In the genomic region with DNA sequence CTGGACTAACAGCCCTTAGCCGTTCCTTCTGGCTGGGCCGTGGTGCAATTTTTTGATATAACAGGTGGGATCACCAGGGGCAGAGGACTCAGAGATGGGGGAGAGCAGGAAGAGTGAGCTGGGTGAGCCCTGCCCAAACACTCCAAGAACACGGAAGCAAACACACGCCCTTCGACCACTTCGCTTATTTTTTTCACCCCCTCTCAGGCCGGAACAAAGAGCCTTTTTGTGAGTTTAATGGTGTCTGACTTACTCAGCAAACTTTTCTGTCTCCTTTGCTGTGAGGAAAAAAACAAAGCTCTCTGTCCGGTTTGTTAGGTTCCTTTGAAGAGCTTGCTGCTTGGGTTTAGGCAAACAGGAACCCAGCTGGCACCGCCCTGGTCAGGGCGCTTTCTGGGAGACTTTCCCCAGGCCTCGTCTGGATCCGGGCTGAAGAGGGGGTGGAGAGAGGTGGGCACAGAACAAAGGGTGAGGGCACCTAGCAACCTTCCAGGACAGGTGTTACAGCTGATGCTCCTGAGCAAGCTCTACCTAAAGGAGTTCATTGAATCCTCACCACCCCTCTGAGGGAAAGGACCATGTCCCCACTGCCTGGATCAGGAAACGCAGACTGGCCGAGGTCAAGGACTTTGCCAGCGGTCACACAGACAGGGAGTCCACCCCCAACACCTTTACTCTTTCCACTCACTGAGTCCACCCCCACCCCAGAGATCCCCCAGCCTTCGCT, we compare ENCODE assay signal across 1 cellular context.
A peak's percentile ranks its signal among the peaks of the same experiment; 100 is the strongest.
TF ChIP-seq lines count a peak whose summit lies in the region.

No MANE protein-coding gene starts in this region.

TF ChIP-seq in HepG2, 621 proteins besides CTCF, POLR2A, EP300 and RAD21 (continued from another document and continues in another):
- TF ChIP-seq, protein P1, sequence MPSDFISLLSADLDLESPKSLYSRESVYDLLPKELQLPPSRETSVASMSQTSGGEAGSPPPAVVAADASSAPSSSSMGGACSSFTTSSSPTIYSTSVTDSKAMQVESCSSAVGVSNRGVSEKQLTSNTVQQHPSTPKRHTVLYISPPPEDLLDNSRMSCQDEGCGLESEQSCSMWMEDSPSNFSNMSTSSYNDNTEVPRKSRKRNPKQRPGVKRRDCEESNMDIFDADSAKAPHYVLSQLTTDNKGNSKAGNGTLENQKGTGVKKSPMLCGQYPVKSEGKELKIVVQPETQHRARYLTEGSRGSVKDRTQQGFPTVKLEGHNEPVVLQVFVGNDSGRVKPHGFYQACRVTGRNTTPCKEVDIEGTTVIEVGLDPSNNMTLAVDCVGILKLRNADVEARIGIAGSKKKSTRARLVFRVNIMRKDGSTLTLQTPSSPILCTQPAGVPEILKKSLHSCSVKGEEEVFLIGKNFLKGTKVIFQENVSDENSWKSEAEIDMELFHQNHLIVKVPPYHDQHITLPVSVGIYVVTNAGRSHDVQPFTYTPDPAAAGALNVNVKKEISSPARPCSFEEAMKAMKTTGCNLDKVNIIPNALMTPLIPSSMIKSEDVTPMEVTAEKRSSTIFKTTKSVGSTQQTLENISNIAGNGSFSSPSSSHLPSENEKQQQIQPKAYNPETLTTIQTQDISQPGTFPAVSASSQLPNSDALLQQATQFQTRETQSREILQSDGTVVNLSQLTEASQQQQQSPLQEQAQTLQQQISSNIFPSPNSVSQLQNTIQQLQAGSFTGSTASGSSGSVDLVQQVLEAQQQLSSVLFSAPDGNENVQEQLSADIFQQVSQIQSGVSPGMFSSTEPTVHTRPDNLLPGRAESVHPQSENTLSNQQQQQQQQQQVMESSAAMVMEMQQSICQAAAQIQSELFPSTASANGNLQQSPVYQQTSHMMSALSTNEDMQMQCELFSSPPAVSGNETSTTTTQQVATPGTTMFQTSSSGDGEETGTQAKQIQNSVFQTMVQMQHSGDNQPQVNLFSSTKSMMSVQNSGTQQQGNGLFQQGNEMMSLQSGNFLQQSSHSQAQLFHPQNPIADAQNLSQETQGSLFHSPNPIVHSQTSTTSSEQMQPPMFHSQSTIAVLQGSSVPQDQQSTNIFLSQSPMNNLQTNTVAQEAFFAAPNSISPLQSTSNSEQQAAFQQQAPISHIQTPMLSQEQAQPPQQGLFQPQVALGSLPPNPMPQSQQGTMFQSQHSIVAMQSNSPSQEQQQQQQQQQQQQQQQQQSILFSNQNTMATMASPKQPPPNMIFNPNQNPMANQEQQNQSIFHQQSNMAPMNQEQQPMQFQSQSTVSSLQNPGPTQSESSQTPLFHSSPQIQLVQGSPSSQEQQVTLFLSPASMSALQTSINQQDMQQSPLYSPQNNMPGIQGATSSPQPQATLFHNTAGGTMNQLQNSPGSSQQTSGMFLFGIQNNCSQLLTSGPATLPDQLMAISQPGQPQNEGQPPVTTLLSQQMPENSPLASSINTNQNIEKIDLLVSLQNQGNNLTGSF (CRISPR knock-in tag; IDR thresholded peaks at IDR 0.05), result no peak
- no peak; the same call in 1 of the 2 replicates for TF ChIP-seq POLR2AphosphoS5 (IDR thresholded peaks at IDR 0.05; ENCODE audit: low read depth, low read length)
- TF ChIP-seq, protein P2, sequence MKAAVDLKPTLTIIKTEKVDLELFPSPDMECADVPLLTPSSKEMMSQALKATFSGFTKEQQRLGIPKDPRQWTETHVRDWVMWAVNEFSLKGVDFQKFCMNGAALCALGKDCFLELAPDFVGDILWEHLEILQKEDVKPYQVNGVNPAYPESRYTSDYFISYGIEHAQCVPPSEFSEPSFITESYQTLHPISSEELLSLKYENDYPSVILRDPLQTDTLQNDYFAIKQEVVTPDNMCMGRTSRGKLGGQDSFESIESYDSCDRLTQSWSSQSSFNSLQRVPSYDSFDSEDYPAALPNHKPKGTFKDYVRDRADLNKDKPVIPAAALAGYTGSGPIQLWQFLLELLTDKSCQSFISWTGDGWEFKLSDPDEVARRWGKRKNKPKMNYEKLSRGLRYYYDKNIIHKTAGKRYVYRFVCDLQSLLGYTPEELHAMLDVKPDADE (CRISPR knock-in tag; IDR thresholded peaks at IDR 0.05), result no peak
- peak; percentile 8 for TF ChIP-seq XRCC5 (optimal IDR thresholded peaks at IDR 0.05; ENCODE audit: low read length)
- no peak for TF ChIP-seq RAD51 (IDR thresholded peaks at IDR 0.05; ENCODE audit: borderline replicate concordance)
- no peak; the same call in 1 of the 2 replicates for TF ChIP-seq ZNF274 (CRISPR knock-in tag; IDR thresholded peaks at IDR 0.05)
- TF ChIP-seq, protein P3, sequence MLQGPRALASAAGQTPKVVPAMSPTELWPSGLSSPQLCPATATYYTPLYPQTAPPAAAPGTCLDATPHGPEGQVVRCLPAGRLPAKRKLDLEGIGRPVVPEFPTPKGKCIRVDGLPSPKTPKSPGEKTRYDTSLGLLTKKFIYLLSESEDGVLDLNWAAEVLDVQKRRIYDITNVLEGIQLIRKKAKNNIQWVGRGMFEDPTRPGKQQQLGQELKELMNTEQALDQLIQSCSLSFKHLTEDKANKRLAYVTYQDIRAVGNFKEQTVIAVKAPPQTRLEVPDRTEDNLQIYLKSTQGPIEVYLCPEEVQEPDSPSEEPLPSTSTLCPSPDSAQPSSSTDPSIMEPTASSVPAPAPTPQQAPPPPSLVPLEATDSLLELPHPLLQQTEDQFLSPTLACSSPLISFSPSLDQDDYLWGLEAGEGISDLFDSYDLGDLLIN (CRISPR knock-in tag; IDR thresholded peaks at IDR 0.05; ENCODE audit: borderline replicate concordance), result no peak
- TF ChIP-seq, protein P4, sequence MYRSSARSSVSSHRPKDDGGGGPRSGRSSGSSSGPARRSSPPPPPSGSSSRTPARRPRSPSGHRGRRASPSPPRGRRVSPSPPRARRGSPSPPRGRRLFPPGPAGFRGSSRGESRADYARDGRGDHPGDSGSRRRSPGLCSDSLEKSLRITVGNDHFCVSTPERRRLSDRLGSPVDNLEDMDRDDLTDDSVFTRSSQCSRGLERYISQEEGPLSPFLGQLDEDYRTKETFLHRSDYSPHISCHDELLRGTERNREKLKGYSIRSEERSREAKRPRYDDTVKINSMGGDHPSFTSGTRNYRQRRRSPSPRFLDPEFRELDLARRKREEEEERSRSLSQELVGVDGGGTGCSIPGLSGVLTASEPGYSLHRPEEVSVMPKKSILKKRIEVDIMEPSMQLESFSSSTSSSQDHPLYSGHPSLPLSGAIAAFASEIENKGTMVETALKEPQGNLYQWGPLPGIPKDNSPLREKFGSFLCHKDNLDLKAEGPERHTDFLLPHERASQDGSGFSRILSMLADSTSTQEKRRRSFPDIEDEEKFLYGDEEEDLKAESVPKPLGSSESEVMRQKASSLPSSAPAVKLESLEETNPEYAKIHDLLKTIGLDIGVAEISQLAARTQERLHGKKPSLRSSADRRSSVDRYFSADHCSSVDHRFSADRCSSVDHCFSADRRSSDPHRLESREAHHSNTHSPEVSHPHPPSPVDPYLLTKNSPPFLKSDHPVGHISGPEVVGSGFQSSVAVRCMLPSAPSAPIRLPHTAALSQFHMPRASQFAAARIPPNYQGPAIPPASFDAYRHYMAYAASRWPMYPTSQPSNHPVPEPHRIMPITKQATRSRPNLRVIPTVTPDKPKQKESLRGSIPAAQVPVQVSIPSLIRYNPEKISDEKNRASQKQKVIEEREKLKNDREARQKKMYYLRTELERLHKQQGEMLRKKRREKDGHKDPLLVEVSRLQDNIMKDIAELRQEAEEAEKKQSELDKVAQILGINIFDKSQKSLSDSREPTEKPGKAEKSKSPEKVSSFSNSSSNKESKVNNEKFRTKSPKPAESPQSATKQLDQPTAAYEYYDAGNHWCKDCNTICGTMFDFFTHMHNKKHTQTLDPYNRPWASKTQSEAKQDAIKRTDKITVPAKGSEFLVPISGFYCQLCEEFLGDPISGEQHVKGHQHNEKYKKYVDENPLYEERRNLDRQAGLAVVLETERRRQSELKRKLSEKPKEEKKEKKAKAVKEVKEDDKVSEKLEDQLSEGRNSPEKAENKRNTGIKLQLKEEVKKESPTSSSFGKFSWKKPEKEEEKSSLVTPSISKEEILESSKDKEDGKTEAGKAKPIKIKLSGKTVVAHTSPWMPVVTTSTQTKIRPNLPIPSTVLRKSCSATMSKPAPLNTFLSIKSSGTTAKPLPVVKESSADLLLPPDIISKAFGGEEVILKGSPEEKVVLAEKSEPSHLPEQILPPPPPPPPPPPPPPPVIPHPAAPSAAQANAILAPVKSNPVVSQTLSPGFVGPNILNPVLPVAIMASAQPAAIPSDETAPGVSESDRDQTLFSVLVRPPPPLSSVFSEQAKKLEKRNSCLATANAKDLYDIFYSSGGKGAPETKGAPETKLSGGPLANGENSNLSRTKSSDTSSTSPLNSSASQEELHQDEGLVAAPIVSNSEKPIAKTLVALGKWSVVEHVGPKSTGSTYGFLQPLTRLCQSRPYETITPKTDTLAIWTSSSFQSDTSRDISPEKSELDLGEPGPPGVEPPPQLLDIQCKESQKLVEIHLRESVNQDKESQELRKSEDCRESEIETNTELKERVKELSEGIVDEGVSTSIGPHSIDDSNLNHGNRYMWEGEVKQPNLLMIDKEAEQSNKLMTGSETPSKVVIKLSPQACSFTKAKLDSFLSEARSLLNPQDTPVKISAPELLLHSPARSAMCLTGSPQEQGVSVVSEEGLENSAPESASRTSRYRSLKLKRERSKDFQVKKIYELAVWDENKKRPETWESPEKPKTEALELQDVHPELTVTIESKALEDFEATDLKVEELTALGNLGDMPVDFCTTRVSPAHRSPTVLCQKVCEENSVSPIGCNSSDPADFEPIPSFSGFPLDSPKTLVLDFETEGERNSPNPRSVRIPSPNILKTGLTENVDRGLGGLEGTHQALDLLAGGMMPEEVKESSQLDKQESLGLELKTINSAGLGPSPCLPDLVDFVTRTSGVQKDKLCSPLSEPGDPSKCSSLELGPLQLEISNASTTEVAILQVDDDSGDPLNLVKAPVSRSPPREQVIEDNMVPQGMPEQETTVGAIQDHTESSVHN (CRISPR knock-in tag; IDR thresholded peaks at IDR 0.05), result no peak
- peak; percentile 37; the same call in 1 of the 2 replicates for TF ChIP-seq ZNF772 (CRISPR knock-in tag; IDR thresholded peaks at IDR 0.05)
- TF ChIP-seq, protein P5, sequence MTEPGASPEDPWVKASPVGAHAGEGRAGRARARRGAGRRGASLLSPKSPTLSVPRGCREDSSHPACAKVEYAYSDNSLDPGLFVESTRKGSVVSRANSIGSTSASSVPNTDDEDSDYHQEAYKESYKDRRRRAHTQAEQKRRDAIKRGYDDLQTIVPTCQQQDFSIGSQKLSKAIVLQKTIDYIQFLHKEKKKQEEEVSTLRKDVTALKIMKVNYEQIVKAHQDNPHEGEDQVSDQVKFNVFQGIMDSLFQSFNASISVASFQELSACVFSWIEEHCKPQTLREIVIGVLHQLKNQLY (CRISPR knock-in tag; IDR thresholded peaks at IDR 0.05), result no peak; the same call in 1 of the 2 replicates
- TF ChIP-seq, protein P6, sequence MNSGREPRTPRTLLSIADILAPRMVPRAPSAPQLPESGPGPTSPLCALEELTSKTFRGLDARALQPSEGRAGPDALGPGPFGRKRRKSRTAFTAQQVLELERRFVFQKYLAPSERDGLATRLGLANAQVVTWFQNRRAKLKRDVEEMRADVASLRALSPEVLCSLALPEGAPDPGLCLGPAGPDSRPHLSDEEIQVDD (CRISPR knock-in tag; IDR thresholded peaks at IDR 0.05; ENCODE audit: borderline replicate concordance), result no peak
- no peak for TF ChIP-seq ONECUT2 (CRISPR knock-in tag; IDR thresholded peaks at IDR 0.05)
- no peak for TF ChIP-seq ZNF569 (CRISPR knock-in tag; IDR thresholded peaks at IDR 0.05; ENCODE audit: borderline replicate concordance)
- peak; percentile 37 to 67; a peak in 3 of 4 replicates for TF ChIP-seq NR2F1 (CRISPR knock-in tag; IDR thresholded peaks at IDR 0.05)
- TF ChIP-seq KLF11 (CRISPR knock-in tag; IDR thresholded peaks at IDR 0.05), result no peak
- TF ChIP-seq JUN (CRISPR knock-in tag; IDR thresholded peaks at IDR 0.05), result no peak
- TF ChIP-seq ZNF232 (CRISPR knock-in tag; IDR thresholded peaks at IDR 0.05; ENCODE audit: borderline replicate concordance), result 0 out of 2 replicates have a peak, but pooled peaks have one; percentile 32
- peak; percentile 8; the same call in 1 of the 2 replicates for TF ChIP-seq SOX13 (IDR thresholded peaks at IDR 0.05)
- peak in 1 of 2 experiments; percentile 60; a peak in 2 of 4 replicates for TF ChIP-seq SOX13 (CRISPR knock-in tag; conservative IDR thresholded peaks at IDR 0.05 in 1 of 2, IDR thresholded peaks at IDR 0.05 in 1 of 2)
- TF ChIP-seq TARDBP (CRISPR knock-in tag; IDR thresholded peaks at IDR 0.05), result peak; percentile 1; the same call in 1 of the 2 replicates
- TF ChIP-seq, protein P7, sequence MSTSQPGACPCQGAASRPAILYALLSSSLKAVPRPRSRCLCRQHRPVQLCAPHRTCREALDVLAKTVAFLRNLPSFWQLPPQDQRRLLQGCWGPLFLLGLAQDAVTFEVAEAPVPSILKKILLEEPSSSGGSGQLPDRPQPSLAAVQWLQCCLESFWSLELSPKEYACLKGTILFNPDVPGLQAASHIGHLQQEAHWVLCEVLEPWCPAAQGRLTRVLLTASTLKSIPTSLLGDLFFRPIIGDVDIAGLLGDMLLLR (CRISPR knock-in tag; IDR thresholded peaks at IDR 0.05), result no peak
- no peak for TF ChIP-seq AKAP8 (CRISPR knock-in tag; IDR thresholded peaks at IDR 0.05)
- no peak for TF ChIP-seq EHMT2 (IDR thresholded peaks at IDR 0.05; ENCODE audit: borderline replicate concordance, low read depth, low read length)
- TF ChIP-seq, protein P8, sequence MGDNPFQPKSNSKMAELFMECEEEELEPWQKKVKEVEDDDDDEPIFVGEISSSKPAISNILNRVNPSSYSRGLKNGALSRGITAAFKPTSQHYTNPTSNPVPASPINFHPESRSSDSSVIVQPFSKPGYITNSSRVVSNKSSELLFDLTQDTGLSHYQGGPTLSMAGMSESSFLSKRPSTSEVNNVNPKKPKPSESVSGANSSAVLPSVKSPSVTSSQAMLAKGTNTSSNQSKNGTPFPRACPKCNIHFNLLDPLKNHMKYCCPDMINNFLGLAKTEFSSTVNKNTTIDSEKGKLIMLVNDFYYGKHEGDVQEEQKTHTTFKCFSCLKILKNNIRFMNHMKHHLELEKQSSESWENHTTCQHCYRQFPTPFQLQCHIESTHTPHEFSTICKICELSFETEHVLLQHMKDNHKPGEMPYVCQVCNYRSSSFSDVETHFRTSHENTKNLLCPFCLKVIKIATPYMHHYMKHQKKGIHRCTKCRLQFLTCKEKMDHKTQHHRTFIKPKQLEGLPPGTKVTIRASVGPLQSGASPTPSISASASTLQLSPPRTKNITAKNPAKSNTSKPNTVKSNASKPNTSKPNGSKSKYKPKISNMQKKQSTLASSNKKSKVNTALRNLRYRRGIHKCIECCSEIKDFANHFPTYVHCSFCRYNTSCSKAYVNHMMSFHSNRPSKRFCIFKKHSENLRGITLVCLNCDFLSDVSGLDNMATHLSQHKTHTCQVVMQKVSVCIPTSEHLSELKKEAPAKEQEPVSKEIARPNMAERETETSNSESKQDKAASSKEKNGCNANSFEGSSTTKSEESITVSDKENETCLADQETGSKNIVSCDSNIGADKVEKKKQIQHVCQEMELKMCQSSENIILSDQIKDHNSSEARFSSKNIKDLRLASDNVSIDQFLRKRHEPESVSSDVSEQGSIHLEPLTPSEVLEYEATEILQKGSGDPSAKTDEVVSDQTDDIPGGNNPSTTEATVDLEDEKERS (CRISPR knock-in tag; IDR thresholded peaks at IDR 0.05), result no peak; the same call in 1 of the 2 replicates
- no peak for TF ChIP-seq GABPA (IDR thresholded peaks at IDR 0.05; ENCODE audit: low read depth, low read length)
- TF ChIP-seq GABPA (CRISPR knock-in tag; IDR thresholded peaks at IDR 0.05; ENCODE audit: low read depth), result no peak
- no peak for TF ChIP-seq JDP2 (CRISPR knock-in tag; IDR thresholded peaks at IDR 0.05; ENCODE audit: borderline replicate concordance)
- TF ChIP-seq ZNF577 (CRISPR knock-in tag; IDR thresholded peaks at IDR 0.05; ENCODE audit: borderline replicate concordance, low read depth), result no peak
- TF ChIP-seq PHB2 (IDR thresholded peaks at IDR 0.05; ENCODE audit: partially characterized antibody), result no peak
- TF ChIP-seq ZNF143 (CRISPR knock-in tag; IDR thresholded peaks at IDR 0.05), result no peak
